Comparison of ENCODE assay signal across 9 cellular contexts in the genomic region with DNA sequence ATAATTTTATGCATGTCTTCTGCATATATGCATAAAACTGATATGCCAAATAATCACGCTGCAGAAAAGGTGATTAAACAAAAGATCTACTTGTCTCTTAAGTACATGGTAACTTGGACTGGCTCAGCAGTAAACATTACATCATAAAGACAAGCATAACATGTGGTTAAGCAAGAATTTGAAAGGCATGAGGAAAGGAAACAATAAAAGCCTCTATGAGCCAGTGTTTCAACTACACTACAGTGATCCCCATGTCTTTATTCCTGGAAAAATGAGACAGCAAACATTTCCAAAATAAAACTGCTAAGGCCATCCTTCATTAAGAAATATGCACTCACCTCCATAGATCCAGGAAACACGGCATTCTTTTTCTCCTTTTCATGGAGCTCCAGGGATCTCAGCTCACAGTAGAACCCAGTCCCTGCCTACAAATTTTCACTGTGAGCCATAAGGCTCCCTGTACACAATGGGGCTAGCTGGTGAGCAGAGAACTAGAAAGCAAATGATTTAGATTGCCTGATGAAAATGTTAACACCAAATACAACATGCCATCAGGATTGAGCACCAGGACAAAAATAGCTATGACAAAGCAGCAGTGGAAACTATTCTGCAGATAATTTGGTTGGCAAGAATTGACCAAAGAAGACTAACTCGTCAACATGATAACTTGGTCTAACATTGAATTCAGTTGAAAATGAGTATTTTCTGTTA.
DNase-seq lines count a peak whose midpoint lies in the region; ATAC-seq and TF ChIP-seq lines count a peak whose summit lies in the region.
"Had no signal": no experiment of that assay in that cellular context is flagged by ENCODE, and none has a peak within 500 bp of the region (broad histone marks: within the 10 kb centered on the region; RNA-seq: fewer than 3 reads in every experiment).

No MANE protein-coding gene starts in this region.

- ATAC-seq in psoas muscle (peak in 3 of 4 donors; percentile 56 to 69 (median 69)), GM21381 (IDR thresholded peaks at IDR 0.05; ENCODE audit: unreplicated experiment) (no peak)
- no peak for ATAC-seq in natural killer cell treated with Interleukin-12 subunit alpha and Interleukin-12 subunit beta and Interleukin-15 and Interleukin-18, amount 100 ng/mL, for 72 hours

- intact Hi-C loops in psoas muscle (cut with DNase I): no loop called here

- no peaks in the 10 kb centered on the region for H3K36me3 Mint-ChIP-seq in natural killer cell treated with Interleukin-12 subunit alpha and Interleukin-12 subunit beta and Interleukin-15 and Interleukin-18, amount 100 ng/mL, for 72 hours

- H3K4me1 ChIP-seq in psoas muscle: no peaks in the 10 kb centered on the region

- no peaks in the 10 kb centered on the region for H3K36me3 ChIP-seq in psoas muscle (ENCODE audit: insufficient read depth in 1 of 2, low read depth in 1 of 2)

- H3K4me1 Mint-ChIP-seq in natural killer cell treated with Interleukin-12 subunit alpha and Interleukin-12 subunit beta and Interleukin-15 and Interleukin-18, amount 100 ng/mL, for 72 hours (ENCODE audit: low read depth in 2 of 2): no peaks in the 10 kb centered on the region

- peak overlapping the region; percentile 40 for H3K27ac ChIP-seq in psoas muscle

- H3K4me3 ChIP-seq in epithelial cell of proximal tubule (ENCODE audit: low read depth, low read length) (no peak overlapping the region), psoas muscle (no peak overlapping the region)

- DNase-seq in GM04503 (ENCODE audit: low read depth) (peak; percentile 67), NOMO-1 treated with dmso at 0.1 percent for 144 hours (lab: John Stamatoyannopoulos, UW; ENCODE audit: unreplicated experiment) (peak; percentile 16), epithelial cell of proximal tubule (ENCODE audit: low read depth) (peak; percentile 84), psoas muscle (no peak), SHP77 treated with DMSO at 0.1 percent for 48 hours (lab: John Stamatoyannopoulos, UW) (no peak), GM19240 (ENCODE audit: insufficient read length, low spot score) (no peak)
- DNase-seq in natural killer cell treated with Interleukin-12 subunit alpha and Interleukin-12 subunit beta and Interleukin-15 and Interleukin-18, amount 100 ng/mL, for 72 hours (ENCODE audit: low spot score): no peak
- DNase-seq: NCI-H1436 had no signal

- H3K4me3 Mint-ChIP-seq in natural killer cell treated with Interleukin-12 subunit alpha and Interleukin-12 subunit beta and Interleukin-15 and Interleukin-18, amount 100 ng/mL, for 72 hours: no peak overlapping the region

- H3K27ac Mint-ChIP-seq in natural killer cell treated with Interleukin-12 subunit alpha and Interleukin-12 subunit beta and Interleukin-15 and Interleukin-18, amount 100 ng/mL, for 72 hours: no peak overlapping the region

- peaks cover 17% of the 10 kb centered on the region for H3K9me3 Mint-ChIP-seq in natural killer cell treated with Interleukin-12 subunit alpha and Interleukin-12 subunit beta and Interleukin-15 and Interleukin-18, amount 100 ng/mL, for 72 hours

- WGBS in psoas muscle, 3 donors: 28 to 36% (median 32%) methylated on average over 3 of the region's 3 CpGs

- TF ChIP-seq CTCF in epithelial cell of proximal tubule (conservative IDR thresholded peaks at IDR 0.05; ENCODE audit: low read depth, low read length) (no peak), psoas muscle (IDR thresholded peaks at IDR 0.05) (no peak)

- H3K9me3 ChIP-seq in psoas muscle: peaks cover 5% of the 10 kb centered on the region

- no peaks in the 10 kb centered on the region for H3K27me3 ChIP-seq in psoas muscle (ENCODE audit: insufficient read depth in 3 of 3, low read length in 2 of 3)

- no peaks in the 10 kb centered on the region for H3K27me3 Mint-ChIP-seq in natural killer cell treated with Interleukin-12 subunit alpha and Interleukin-12 subunit beta and Interleukin-15 and Interleukin-18, amount 100 ng/mL, for 72 hours

Comparison
In these comparisons a context has a peak if more than half of its experiments do, and no peak if none do; other contexts are left out.
1. DNase-seq: peak in GM04503 (single experiment), NOMO-1 treated with dmso at 0.1 percent for 144 hours (single experiment) and epithelial cell of proximal tubule (single experiment); none in psoas muscle (0 of 2), natural killer cell treated with Interleukin-12 subunit alpha and Interleukin-12 subunit beta and Interleukin-15 and Interleukin-18, amount 100 ng/mL, for 72 hours (single experiment), SHP77 treated with DMSO at 0.1 percent for 48 hours (single experiment) and GM19240 (single experiment).
2. ATAC-seq: peak in psoas muscle (3 of 4); none in natural killer cell treated with Interleukin-12 subunit alpha and Interleukin-12 subunit beta and Interleukin-15 and Interleukin-18, amount 100 ng/mL, for 72 hours (0 of 2) and GM21381 (single experiment).